14 cellular contexts compared by ENCODE assay signal in the genomic region with DNA sequence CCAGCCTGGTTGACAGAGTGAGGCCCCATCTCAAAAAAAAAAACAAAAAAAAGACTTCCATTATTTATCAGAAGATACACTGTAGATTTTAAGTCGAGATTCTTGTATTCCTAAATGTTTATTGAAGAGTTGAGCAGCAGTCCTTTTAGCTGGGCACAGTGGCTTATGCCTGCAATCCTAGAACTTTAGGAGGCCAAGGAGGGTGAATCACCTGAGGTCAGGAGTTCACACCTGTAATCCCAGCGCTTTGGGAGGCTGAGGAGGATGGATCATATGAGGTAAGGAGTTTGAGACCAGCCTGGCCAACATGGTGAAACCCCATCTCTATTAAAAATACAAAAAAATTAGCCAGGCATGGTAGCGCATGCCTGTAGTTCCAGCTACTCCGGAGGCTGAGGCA. TPM values are rescaled to one million over a fixed set of nuclear protein-coding genes. Genes with fewer than 3 reads are reported as not detected.
A peak's percentile ranks its signal among the peaks of the same experiment; 100 is the strongest.
DNase-seq lines count a peak whose midpoint lies in the region; ATAC-seq, FAIRE-seq and TF ChIP-seq lines count a peak whose summit lies in the region.
"Had no signal": no experiment of that assay in that cellular context is flagged by ENCODE, and none has a peak within 500 bp of the region (broad histone marks: within the 10 kb centered on the region; RNA-seq: fewer than 3 reads in every experiment).

No MANE protein-coding gene starts in this region.

- no peak for ATAC-seq in stimulated activated effector memory CD8-positive, alpha-beta T cell treated with anti-CD3 and anti-CD28 coated beads, Interleukin-12 subunit alpha, Interleukin-12 subunit beta, amount 100 ng/mL, for 72 hours
- no peak for ATAC-seq in SK-N-SH treated with all-trans-retinoic acid at 6 μM for 48 hours

- peaks cover 62% of the 10 kb centered on the region for H3K36me3 Mint-ChIP-seq in stimulated activated effector memory CD8-positive, alpha-beta T cell treated with anti-CD3 and anti-CD28 coated beads, Interleukin-12 subunit alpha, Interleukin-12 subunit beta, amount 100 ng/mL, for 72 hours

- H3K9me3 Mint-ChIP-seq in stimulated activated effector memory CD8-positive, alpha-beta T cell treated with anti-CD3 and anti-CD28 coated beads, Interleukin-12 subunit alpha, Interleukin-12 subunit beta, amount 100 ng/mL, for 72 hours: no peaks in the 10 kb centered on the region
- H3K9me3 Mint-ChIP-seq: CD4-positive, alpha-beta T cell; IgD-negative memory B cell had no signal

- H3K4me1 Mint-ChIP-seq in stimulated activated effector memory CD8-positive, alpha-beta T cell treated with anti-CD3 and anti-CD28 coated beads, Interleukin-12 subunit alpha, Interleukin-12 subunit beta, amount 100 ng/mL, for 72 hours: no peaks in the 10 kb centered on the region
- H3K4me1 Mint-ChIP-seq: IgD-negative memory B cell had no signal

- no peak for FAIRE-seq in bronchial epithelial cell (lab: Jason Lieb, UNC)
- FAIRE-seq: H54 had no signal

- WGBS in trophoblast cell (ENCODE audit: extremely low coverage, insufficient coverage, insufficient read length): no CpG with 5 or more reads among the region's 4 CpGs

- no peak overlapping the region for H3K14ac ChIP-seq in trophoblast cell (ENCODE audit: low read length)

- H3K4ac ChIP-seq in trophoblast cell (ENCODE audit: low read depth, low read length): no peak overlapping the region

- no peak overlapping the region for H3K27ac ChIP-seq in trophoblast cell (ENCODE audit: low read depth, low read length)
- H3K27ac ChIP-seq: BLaER1 treated with 17β-estradiol and CSF1 and Interleukin-3, amounts not matched to agents 10 nM and 100 nM had no signal

- no peak overlapping the region for H3K4me3 Mint-ChIP-seq in stimulated activated effector memory CD8-positive, alpha-beta T cell treated with anti-CD3 and anti-CD28 coated beads, Interleukin-12 subunit alpha, Interleukin-12 subunit beta, amount 100 ng/mL, for 72 hours
- H3K4me3 Mint-ChIP-seq: CD4-positive, alpha-beta T cell; IgD-negative memory B cell had no signal

- H4K12ac ChIP-seq in trophoblast cell (ENCODE audit: low read depth, low read length): no peak overlapping the region

- H2AK5ac ChIP-seq in trophoblast cell (ENCODE audit: low read length): no peak overlapping the region

- H3K18ac ChIP-seq in trophoblast cell (ENCODE audit: low read length): no peak overlapping the region

- H4K91ac ChIP-seq in trophoblast cell (ENCODE audit: low read depth, low read length): no peak overlapping the region

- no peak overlapping the region for H2BK5ac ChIP-seq in trophoblast cell (ENCODE audit: low read depth, low read length, poor library complexity)

- peaks cover 1% of the 10 kb centered on the region for H3K9me3 ChIP-seq in trophoblast cell (ENCODE audit: insufficient read depth, low read depth, low read length)
- H3K9me3 ChIP-seq: BLaER1 treated with 17β-estradiol and CSF1 and Interleukin-3, amounts not matched to agents 10 nM and 100 nM had no signal

- H3K27ac Mint-ChIP-seq in stimulated activated effector memory CD8-positive, alpha-beta T cell treated with anti-CD3 and anti-CD28 coated beads, Interleukin-12 subunit alpha, Interleukin-12 subunit beta, amount 100 ng/mL, for 72 hours: no peak overlapping the region
- H3K27ac Mint-ChIP-seq: CD4-positive, alpha-beta T cell had no signal

- H3K79me2 ChIP-seq in trophoblast cell (ENCODE audit: control insufficient read depth, insufficient read depth, low read length, poor library complexity): no peaks in the 10 kb centered on the region

- H3K23ac ChIP-seq in trophoblast cell (ENCODE audit: low read length): no peak overlapping the region

- no peaks in the 10 kb centered on the region for H3K27me3 ChIP-seq in bronchial epithelial cell (ENCODE audit: control insufficient read depth, insufficient read depth, low read length)
- no peaks in the 10 kb centered on the region for H3K27me3 ChIP-seq in trophoblast cell (ENCODE audit: insufficient read depth, low read length)

- no peak overlapping the region for H3K9ac ChIP-seq in trophoblast cell (ENCODE audit: low read length)
- H3K9ac ChIP-seq: BLaER1 treated with 17β-estradiol and CSF1 and Interleukin-3, amounts not matched to agents 10 nM and 100 nM; GM23248 had no signal

- H3K4me2 ChIP-seq in trophoblast cell (ENCODE audit: low read length): no peak overlapping the region
- H3K4me2 ChIP-seq: BLaER1 treated with 17β-estradiol and CSF1 and Interleukin-3, amounts not matched to agents 10 nM and 100 nM had no signal

- H3K36me3 ChIP-seq in bronchial epithelial cell (ENCODE audit: control insufficient read depth, insufficient read depth, low read length) (peaks cover 1% of the 10 kb centered on the region), trophoblast cell (ENCODE audit: control insufficient read depth in 1 of 2, insufficient read depth in 2 of 2, low read length in 2 of 2) (peaks cover 4 to 11% of the 10 kb centered on the region in 2 experiments)

- H2BK120ac ChIP-seq in trophoblast cell (ENCODE audit: insufficient read depth, low read length, poor library complexity): no peak overlapping the region

- no peak overlapping the region for H2BK12ac ChIP-seq in trophoblast cell (ENCODE audit: low read length)

- TF ChIP-seq CTCF in bronchial epithelial cell (IDR thresholded peaks at IDR 0.05; ENCODE audit: insufficient read depth, low read length, severe bottlenecking): no peak

- H3K4me3 ChIP-seq in bronchial epithelial cell (ENCODE audit: low read depth, low read length) (no peak overlapping the region), trophoblast cell (ENCODE audit: low read depth, low read length) (no peak overlapping the region)
- H3K4me3 ChIP-seq: BLaER1 treated with 17β-estradiol and CSF1 and Interleukin-3, amounts not matched to agents 10 nM and 100 nM; GM23248 had no signal

- H2AFZ ChIP-seq in trophoblast cell (ENCODE audit: insufficient read depth, low read length, poor library complexity): no peak overlapping the region
- H2AFZ ChIP-seq: GM23248 had no signal

- DNase-seq in ELR (ENCODE audit: low read depth) (peak; percentile 15), M059J (ENCODE audit: low read depth) (peak; percentile 34), bronchial epithelial cell (ENCODE audit: low read depth) (peak; percentile 27), trophoblast cell (peak; percentile 51 to 58), Kasumi-1 (lab: John Stamatoyannopoulos, UW) (no peak)
- no peak for DNase-seq in stimulated activated effector memory CD8-positive, alpha-beta T cell treated with anti-CD3 and anti-CD28 coated beads, Interleukin-12 subunit alpha, Interleukin-12 subunit beta, amount 100 ng/mL, for 72 hours (ENCODE audit: low spot score in 2 of 2)
- DNase-seq: ACHN; CD4-positive, alpha-beta T cell; DMS79 treated with DMSO at 0.1 percent for 48 hours; GM23248 had no signal

- H3K79me1 ChIP-seq in trophoblast cell (ENCODE audit: low read length): no peaks in the 10 kb centered on the region

- H3K4me1 ChIP-seq in trophoblast cell (ENCODE audit: control insufficient read depth in 1 of 2, insufficient read depth in 2 of 2, low read length in 2 of 2): no peaks in the 10 kb centered on the region

- H4K8ac ChIP-seq in trophoblast cell (ENCODE audit: low read depth, low read length): no peak overlapping the region

TF ChIP-seq in SK-N-SH treated with all-trans-retinoic acid at 6 μM for 48 hours, 23 proteins besides CTCF, POLR2A, EP300 and RAD21:
- TF ChIP-seq, protein P1, sequence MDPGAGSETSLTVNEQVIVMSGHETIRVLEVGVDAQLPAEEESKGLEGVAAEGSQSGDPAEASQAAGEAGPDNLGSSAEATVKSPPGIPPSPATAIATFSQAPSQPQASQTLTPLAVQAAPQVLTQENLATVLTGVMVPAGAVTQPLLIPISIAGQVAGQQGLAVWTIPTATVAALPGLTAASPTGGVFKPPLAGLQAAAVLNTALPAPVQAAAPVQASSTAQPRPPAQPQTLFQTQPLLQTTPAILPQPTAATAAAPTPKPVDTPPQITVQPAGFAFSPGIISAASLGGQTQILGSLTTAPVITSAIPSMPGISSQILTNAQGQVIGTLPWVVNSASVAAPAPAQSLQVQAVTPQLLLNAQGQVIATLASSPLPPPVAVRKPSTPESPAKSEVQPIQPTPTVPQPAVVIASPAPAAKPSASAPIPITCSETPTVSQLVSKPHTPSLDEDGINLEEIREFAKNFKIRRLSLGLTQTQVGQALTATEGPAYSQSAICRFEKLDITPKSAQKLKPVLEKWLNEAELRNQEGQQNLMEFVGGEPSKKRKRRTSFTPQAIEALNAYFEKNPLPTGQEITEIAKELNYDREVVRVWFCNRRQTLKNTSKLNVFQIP (CRISPR knock-in tag; IDR thresholded peaks at IDR 0.05; ENCODE audit: borderline replicate concordance, low read depth): no peak
- TF ChIP-seq, protein P2, sequence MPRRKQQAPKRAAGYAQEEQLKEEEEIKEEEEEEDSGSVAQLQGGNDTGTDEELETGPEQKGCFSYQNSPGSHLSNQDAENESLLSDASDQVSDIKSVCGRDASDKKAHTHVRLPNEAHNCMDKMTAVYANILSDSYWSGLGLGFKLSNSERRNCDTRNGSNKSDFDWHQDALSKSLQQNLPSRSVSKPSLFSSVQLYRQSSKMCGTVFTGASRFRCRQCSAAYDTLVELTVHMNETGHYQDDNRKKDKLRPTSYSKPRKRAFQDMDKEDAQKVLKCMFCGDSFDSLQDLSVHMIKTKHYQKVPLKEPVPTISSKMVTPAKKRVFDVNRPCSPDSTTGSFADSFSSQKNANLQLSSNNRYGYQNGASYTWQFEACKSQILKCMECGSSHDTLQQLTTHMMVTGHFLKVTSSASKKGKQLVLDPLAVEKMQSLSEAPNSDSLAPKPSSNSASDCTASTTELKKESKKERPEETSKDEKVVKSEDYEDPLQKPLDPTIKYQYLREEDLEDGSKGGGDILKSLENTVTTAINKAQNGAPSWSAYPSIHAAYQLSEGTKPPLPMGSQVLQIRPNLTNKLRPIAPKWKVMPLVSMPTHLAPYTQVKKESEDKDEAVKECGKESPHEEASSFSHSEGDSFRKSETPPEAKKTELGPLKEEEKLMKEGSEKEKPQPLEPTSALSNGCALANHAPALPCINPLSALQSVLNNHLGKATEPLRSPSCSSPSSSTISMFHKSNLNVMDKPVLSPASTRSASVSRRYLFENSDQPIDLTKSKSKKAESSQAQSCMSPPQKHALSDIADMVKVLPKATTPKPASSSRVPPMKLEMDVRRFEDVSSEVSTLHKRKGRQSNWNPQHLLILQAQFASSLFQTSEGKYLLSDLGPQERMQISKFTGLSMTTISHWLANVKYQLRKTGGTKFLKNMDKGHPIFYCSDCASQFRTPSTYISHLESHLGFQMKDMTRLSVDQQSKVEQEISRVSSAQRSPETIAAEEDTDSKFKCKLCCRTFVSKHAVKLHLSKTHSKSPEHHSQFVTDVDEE (CRISPR knock-in tag; IDR thresholded peaks at IDR 0.05): no peak
- TF ChIP-seq ZFP30 (CRISPR knock-in tag; IDR thresholded peaks at IDR 0.05): no peak
- TF ChIP-seq BACH2 (CRISPR knock-in tag; IDR thresholded peaks at IDR 0.05; ENCODE audit: borderline replicate concordance): no peak
- TF ChIP-seq ESRRG (CRISPR knock-in tag; IDR thresholded peaks at IDR 0.05): no peak
- no peak for TF ChIP-seq TCF4 (CRISPR knock-in tag; IDR thresholded peaks at IDR 0.05; ENCODE audit: borderline replicate concordance)

RNA-seq across cellular contexts. Expression of a gene that starts 57.6 kb away (rescaled TPM):
- 9.8 and 16.7 TPM in 2 replicates for total RNA-seq in M059J (2014; rRNA removed; shearing (Covaris generic))
- 15.5 and 15.8 TPM in 2 replicates for total RNA-seq in bronchial epithelial cell
- polyA plus RNA-seq in trophoblast cell (2013): 32.7 and 34.2 TPM in 2 replicates

Comparison
In these comparisons a context has a peak if more than half of its experiments do, and no peak if none do; other contexts are left out.
1. DNase-seq: peak in ELR (single experiment), M059J (single experiment), bronchial epithelial cell (single experiment) and trophoblast cell (2 of 2); none in Kasumi-1 (0 of 2) and stimulated activated effector memory CD8-positive, alpha-beta T cell treated with anti-CD3 and anti-CD28 coated beads, Interleukin-12 subunit alpha, Interleukin-12 subunit beta, amount 100 ng/mL, for 72 hours (0 of 2).